1 cellular context compared by ENCODE assay signal in the genomic region with DNA sequence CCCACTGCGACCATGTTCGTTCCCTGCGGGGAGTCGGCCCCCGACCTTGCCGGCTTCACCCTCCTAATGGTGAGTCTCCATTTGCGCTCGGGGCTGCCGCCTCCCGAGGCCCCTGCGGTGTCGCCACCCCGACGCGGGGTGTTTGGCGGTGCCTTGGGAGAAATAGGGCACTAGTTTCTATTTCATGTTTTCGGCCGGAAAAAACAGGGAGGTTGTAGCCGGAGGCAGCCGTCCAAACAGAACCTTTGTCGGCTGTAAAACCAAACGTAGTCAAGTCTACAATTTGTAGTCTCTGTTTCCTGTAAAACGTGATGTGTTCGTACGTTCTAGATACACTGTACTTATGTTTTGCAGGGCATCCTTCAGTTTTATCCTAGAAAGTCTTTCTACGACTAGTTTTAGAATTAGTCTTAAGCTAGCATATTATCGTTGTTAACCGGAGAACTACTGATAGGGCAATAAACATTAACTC.
TF ChIP-seq lines count a peak whose summit lies in the region.

No MANE protein-coding gene starts in this region.

TF ChIP-seq in GM12878, 131 proteins besides CTCF, POLR2A, EP300 and RAD21 (continued from another document):
- TF ChIP-seq, protein P1, sequence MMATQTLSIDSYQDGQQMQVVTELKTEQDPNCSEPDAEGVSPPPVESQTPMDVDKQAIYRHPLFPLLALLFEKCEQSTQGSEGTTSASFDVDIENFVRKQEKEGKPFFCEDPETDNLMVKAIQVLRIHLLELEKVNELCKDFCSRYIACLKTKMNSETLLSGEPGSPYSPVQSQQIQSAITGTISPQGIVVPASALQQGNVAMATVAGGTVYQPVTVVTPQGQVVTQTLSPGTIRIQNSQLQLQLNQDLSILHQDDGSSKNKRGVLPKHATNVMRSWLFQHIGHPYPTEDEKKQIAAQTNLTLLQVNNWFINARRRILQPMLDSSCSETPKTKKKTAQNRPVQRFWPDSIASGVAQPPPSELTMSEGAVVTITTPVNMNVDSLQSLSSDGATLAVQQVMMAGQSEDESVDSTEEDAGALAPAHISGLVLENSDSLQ (IDR thresholded peaks at IDR 0.05), result no peak
- no peak for TF ChIP-seq ZSCAN29 (IDR thresholded peaks at IDR 0.05)
- TF ChIP-seq ASH2L (IDR thresholded peaks at IDR 0.05; ENCODE audit: borderline replicate concordance, low read depth), result peak; percentile 25
- peak; percentile 30; the same call in 1 of the 2 replicates for TF ChIP-seq DPF2 (IDR thresholded peaks at IDR 0.05)
TF ChIP-seq in GM12878: peak in this region for 3.
